ENCODE assay signal across 8 cellular contexts in genomic region chr5:43602818-43603534, GRCh38.
DNase-seq lines count a peak whose midpoint lies in the region; ATAC-seq and TF ChIP-seq lines count a peak whose summit lies in the region.

NNT (plus strand) TSS chr5:43603180; CDS start chr5:43609196, 6,016 bp downstream.

- TF ChIP-seq CTCF in GM12865 (IDR thresholded peaks at IDR 0.05; ENCODE audit: insufficient read depth, low read depth, low read length, missing control alignments), result no peak

- DNase-seq in GM12865 (ENCODE audit: low read depth) (peak; percentile 89), NCI-H1092 treated with DMSO at 0.1 percent for 48 hours (lab: John Stamatoyannopoulos, UW) (peak; percentile 84), T-helper 2 cell (peak; percentile 66 to 89 (median 69)), anterior cingulate cortex (lab: John Stamatoyannopoulos, UW) (peak in 57 of 58 donors; percentile 45 to 85 (median 71)), hepatic stellate cell (ENCODE audit: low spot score) (peak; percentile 46), retina (peak; percentile 88), dedifferentiated amniotic fluid mesenchymal stem cell (ENCODE audit: extremely low spot score) (no peak)

- ATAC-seq in HG02588 (IDR thresholded peaks at IDR 0.05; ENCODE audit: unreplicated experiment), result peak; percentile 81

- peak within 1 kb of the TSS; percentile 96 for H3K4me3 ChIP-seq in GM12865 (ENCODE audit: low read depth, low read length)
